In the genomic region with DNA sequence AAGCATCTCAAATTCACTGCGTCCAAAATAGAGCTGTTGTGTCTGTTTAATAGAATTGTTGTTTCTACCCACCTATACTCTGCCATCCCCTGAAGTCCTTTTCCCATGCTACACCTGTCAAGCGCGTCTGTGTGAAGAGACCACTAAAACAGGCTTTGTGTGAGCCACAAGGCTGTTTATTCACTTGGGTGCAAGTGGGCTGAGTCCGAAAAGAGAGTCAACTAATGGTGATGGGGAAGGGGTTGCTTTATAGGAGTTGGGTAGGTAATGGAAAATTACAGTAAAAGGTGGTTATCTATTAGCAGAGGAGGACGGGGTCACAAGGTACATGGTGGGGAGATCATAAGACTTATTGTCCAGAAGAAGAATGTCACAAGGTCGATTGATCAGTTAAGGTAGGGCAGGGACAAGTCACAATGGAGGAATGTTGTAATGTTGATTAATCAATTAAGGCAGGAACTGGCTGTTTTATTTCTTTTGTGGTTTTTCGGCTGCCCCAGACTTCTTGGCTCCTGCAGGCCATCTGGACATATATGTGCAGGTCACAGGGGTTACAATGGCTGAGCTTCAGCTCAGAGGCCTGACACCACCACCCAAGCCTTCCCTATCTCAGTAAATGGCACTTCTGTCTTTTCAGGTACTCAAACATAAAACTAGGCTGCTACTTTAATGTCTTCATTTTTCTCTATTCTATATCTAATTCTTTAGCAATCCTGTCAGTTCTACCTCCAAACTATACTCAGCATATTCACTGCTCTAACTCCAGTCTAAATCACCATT, we compare ENCODE assay signal across 8 cellular contexts. TPM values are rescaled to one million over a fixed set of nuclear protein-coding genes. Genes with fewer than 3 reads are reported as not detected.
DNase-seq lines count a peak whose midpoint lies in the region; TF ChIP-seq lines count a peak whose summit lies in the region.
"Not testable (repeated sequence)": the region's sequence is repeated elsewhere in the genome, so short reads cannot be mapped to it uniquely, and the experiment has no call there.

No MANE protein-coding gene starts in this region.

- not testable (repeated sequence) for H4K20me1 ChIP-seq in OCI-LY7 (ENCODE audit: insufficient read depth, low read length); osteoblast (ENCODE audit: insufficient read depth, low read length)

- BruUV-seq in OCI-LY7 (replicated peaks; lab: Mats Ljungman, UMichigan) = not testable (repeated sequence)

- CTCF ChIA-PET in OCI-LY7 (lab: Charles Lee; ENCODE audit: unreplicated experiment) = interaction anchor here (1.2 kb wide), 1 partner anchor 60 kb away, joined by 6 read pairs; no protein-coding TSS in a partner anchor

- in situ Hi-C loops in HAP-1 (cut with MboI; ENCODE audit: low sequenced_read_pairs); brain microvascular endothelial cell (cut with HindIII; ENCODE audit: low pct_ligation_motif_present, low sequenced_read_pairs): not testable (repeated sequence)

- 34 to 47% methylated on average over 7 of the region's 7 CpGs for WGBS in testis, 2 donors

- POLR2A ChIA-PET in OCI-LY7 (lab: Charles Lee) = interaction anchor here (0.8 to 2.3 kb wide), 9 partner anchors 10 to 202 kb away, joined by 3 to 11 read pairs (median 7); a partner anchor contains a TSS

- intact Hi-C loops in OCI-LY7 (cut with micrococcal nuclease; ENCODE audit: unreplicated experiment) = loop anchor here (2.0 kb wide), 1 partner anchor 95 kb away; a partner anchor contains a TSS
- intact Hi-C loops in testis (cut with DNase I; ENCODE audit: low total_unique reads) = not testable (repeated sequence)

- H3K4me3 ChIP-seq in BE2C (ENCODE audit: low read depth, low read length) = peak overlapping the region; percentile 74
- peak overlapping the region; percentile 98 for H3K4me3 ChIP-seq in HAP-1
- H3K4me3 ChIP-seq in OCI-LY7 (ENCODE audit: low read depth, low read length, poor library complexity, severe bottlenecking) = peak overlapping the region; percentile 95
- peak overlapping the region; percentile 98 for H3K4me3 ChIP-seq in brain microvascular endothelial cell (ENCODE audit: low read depth, low read length)
- H3K4me3 ChIP-seq in fibroblast of mammary gland (ENCODE audit: control insufficient read depth, low read depth, low read length) = peak overlapping the region; percentile 98
- peak overlapping the region; percentile 99 for H3K4me3 ChIP-seq in osteoblast (ENCODE audit: insufficient read depth, low read length)
- peak overlapping the region; percentile 92 to 94 for H3K4me3 ChIP-seq in testis

- not testable (repeated sequence) for H3K36me3 ChIP-seq in BE2C; testis (ENCODE audit: low read depth, missing control alignments)
- peaks cover 32% of the 10 kb centered on the region for H3K36me3 ChIP-seq in HAP-1 (replicated peaks)
- peaks cover 56% of the 10 kb centered on the region for H3K36me3 ChIP-seq in OCI-LY7 (ENCODE audit: insufficient read depth, low read length)
- H3K36me3 ChIP-seq in brain microvascular endothelial cell (replicated peaks) = peaks cover 22% of the 10 kb centered on the region
- peaks cover 19% of the 10 kb centered on the region for H3K36me3 ChIP-seq in osteoblast (ENCODE audit: insufficient read depth, low read length)

- not testable (repeated sequence) for H3K27me3 ChIP-seq in BE2C; HAP-1 (ENCODE audit: low read depth); brain microvascular endothelial cell (replicated peaks); osteoblast (ENCODE audit: insufficient read depth, low read length); testis

- H2AFZ ChIP-seq in OCI-LY7 (ENCODE audit: low read length); osteoblast (ENCODE audit: low read length): not testable (repeated sequence)

- H3K27ac ChIP-seq in OCI-LY7 (ENCODE audit: low read depth, low read length, poor library complexity, severe bottlenecking) = peak overlapping the region; percentile 80
- peak overlapping the region; percentile 92 for H3K27ac ChIP-seq in brain microvascular endothelial cell
- peak overlapping the region; percentile 96 for H3K27ac ChIP-seq in osteoblast (ENCODE audit: low read depth, low read length)
- H3K27ac ChIP-seq in testis = peak overlapping the region in 1 of 2 donors; percentile 93

- not testable (repeated sequence) for DNase-seq in BE2C; HAP-1 (ENCODE audit: low spot score in 2 of 2); OCI-LY7 (ENCODE audit: low spot score); brain microvascular endothelial cell; fibroblast of mammary gland (ENCODE audit: low read depth); osteoblast (ENCODE audit: insufficient read length, low spot score, missing footprints); testis
- DNase-seq in left kidney (ENCODE audit: low read depth, low spot score) = peak; percentile 5

- peaks cover 71% of the 10 kb centered on the region for H3K79me2 ChIP-seq in OCI-LY7 (ENCODE audit: insufficient read depth, low read depth, low read length)
- peaks cover 65% of the 10 kb centered on the region for H3K79me2 ChIP-seq in osteoblast (ENCODE audit: insufficient read depth, low read length)

- not testable (repeated sequence) for TF ChIP-seq POLR2A in testis (IDR thresholded peaks at IDR 0.05)

- not testable (repeated sequence) for H3K4me1 ChIP-seq in BE2C, HAP-1
- peaks cover 37% of the 10 kb centered on the region for H3K4me1 ChIP-seq in OCI-LY7 (ENCODE audit: insufficient read depth, low read length, poor library complexity, severe bottlenecking)
- H3K4me1 ChIP-seq in osteoblast (ENCODE audit: insufficient read depth, low read length) = peaks cover 17% of the 10 kb centered on the region
- H3K4me1 ChIP-seq in testis = peaks cover 20% of the 10 kb centered on the region

- not testable (repeated sequence) for H3K9me3 ChIP-seq in BE2C; HAP-1; OCI-LY7 (ENCODE audit: low read length); osteoblast (ENCODE audit: low read depth, low read length); testis

- not testable (repeated sequence) for H3K9me2 ChIP-seq in OCI-LY7 (ENCODE audit: insufficient read depth, low read length)

- TF ChIP-seq CTCF in BE2C (IDR thresholded peaks at IDR 0.05; ENCODE audit: low read depth, low read length); OCI-LY7 (conservative IDR thresholded peaks at IDR 0.05; ENCODE audit: low read length); brain microvascular endothelial cell (IDR thresholded peaks at IDR 0.05; ENCODE audit: low read depth, low read length, missing control alignments); fibroblast of mammary gland (conservative IDR thresholded peaks at IDR 0.05; ENCODE audit: control insufficient read depth, insufficient read depth, low read depth, low read length); osteoblast (IDR thresholded peaks at IDR 0.05; ENCODE audit: extremely low read depth, low read depth, low read length); testis (IDR thresholded peaks at IDR 0.05): not testable (repeated sequence)

- H3K4me2 ChIP-seq in OCI-LY7 (ENCODE audit: low read length) (peak overlapping the region; percentile 85), osteoblast (ENCODE audit: insufficient read depth, low read length) (peak overlapping the region; percentile 82)

RNA-seq across cellular contexts. Expression of a gene that starts 1.1 kb away (rescaled TPM):
- polyA plus RNA-seq in BE2C (2012; ENCODE audit: insufficient read depth, insufficient read length, low read depth) = 39.8 TPM
- total RNA-seq in OCI-LY7 (2014; rRNA removed; shearing (Covaris generic)) = 18.7 and 31.5 TPM in 2 replicates
- total RNA-seq in OCI-LY7 (2022) (38.3 and 42.7 TPM in 2 replicates), osteoblast (15.0 and 17.0 TPM in 2 replicates), testis (10 to 100 TPM; 19.9 to 25.6 TPM)
- polyA plus RNA-seq in testis (ENCODE audit: insufficient read depth, low read depth, low replicate concordance) = 6.4 TPM

RNA-seq across cellular contexts. Expression of a gene that starts 1.5 kb away (rescaled TPM):
- 6.1 TPM for polyA plus RNA-seq in BE2C (2012; ENCODE audit: insufficient read depth, insufficient read length, low read depth)
- total RNA-seq in OCI-LY7 (2014; rRNA removed; shearing (Covaris generic)) = 30.8 and 35.4 TPM in 2 replicates
- total RNA-seq in OCI-LY7 (2022) (26.4 and 31.6 TPM in 2 replicates), osteoblast (21.4 and 24.2 TPM in 2 replicates), testis (10 to 100 TPM; 10.7 to 14.6 TPM)
- 7.7 TPM for polyA plus RNA-seq in testis (ENCODE audit: insufficient read depth, low read depth, low replicate concordance)
